In genomic region chr4:72641611-72642010, GRCh38 we compare ENCODE assay signal across 29 cellular contexts.
"Had no signal": no experiment of that assay in that cellular context is flagged by ENCODE, and none has a peak within 500 bp of the region (broad histone marks: within the 10 kb centered on the region; RNA-seq: fewer than 3 reads in every experiment).

No MANE protein-coding gene starts in this region.

- H3K9me3 Mint-ChIP-seq: activated CD4-positive, alpha-beta memory T cell treated with anti-CD3 and anti-CD28 coated beads, Interleukin-2, amount 10 ng/mL, durations not matched to agents 7 days and 5 days; activated naive CD4-positive, alpha-beta T cell treated with anti-CD3 and anti-CD28 coated beads, Interleukin-2, amount 50 U/mL, for 24 hours; activated T-cell treated with anti-CD3 and anti-CD28 coated beads, Interleukin-2, amount 50 U/mL, for 24 hours; activated T-helper 17 cell treated with anti-CD3 and anti-CD28 coated beads, Interleukin-2, amount 50 U/mL, for 72 hours had no signal

- H3K27me3 ChIP-seq: ovary, suprapubic skin, tibial artery, upper lobe of right lung had no signal

- H3K4me1 Mint-ChIP-seq: activated CD4-positive, alpha-beta memory T cell treated with anti-CD3 and anti-CD28 coated beads, Interleukin-2, amount 10 ng/mL, durations not matched to agents 7 days and 5 days; activated CD4-positive, alpha-beta T cell treated with anti-CD3 and anti-CD28 coated beads, Interleukin-2, amount 10 ng/mL, durations not matched to agents 7 days and 5 days; activated naive CD4-positive, alpha-beta T cell treated with anti-CD3 and anti-CD28 coated beads, Interleukin-2, amount 50 U/mL, for 24 hours; activated T-helper 17 cell treated with anti-CD3 and anti-CD28 coated beads, Interleukin-2, amount 50 U/mL, for 72 hours; naive B cell; T-helper 17 cell; WTC11 had no signal

- ATAC-seq: activated T-helper 17 cell treated with anti-CD3 and anti-CD28 coated beads, Interleukin-2, amount 50 U/mL, for 72 hours; effector memory CD8-positive, alpha-beta T cell; left cardiac atrium; left ventricle myocardium superior; sciatic nerve; T-helper 17 cell; upper lobe of right lung; WTC11 had no signal

- H3K4me3 ChIP-seq: ovary, smooth muscle cell, suprapubic skin, tibial artery, upper lobe of right lung had no signal

- H3K4me3 Mint-ChIP-seq: activated CD4-positive, alpha-beta memory T cell treated with anti-CD3 and anti-CD28 coated beads, Interleukin-2, amount 10 ng/mL, durations not matched to agents 7 days and 5 days; activated CD4-positive, alpha-beta T cell treated with anti-CD3 and anti-CD28 coated beads, Interleukin-2, amount 10 ng/mL, durations not matched to agents 7 days and 5 days; activated naive CD4-positive, alpha-beta T cell treated with anti-CD3 and anti-CD28 coated beads, Interleukin-2, amount 50 U/mL, for 24 hours; activated T-cell treated with anti-CD3 and anti-CD28 coated beads, Interleukin-2, amount 50 U/mL, for 24 hours; activated T-helper 17 cell treated with anti-CD3 and anti-CD28 coated beads, Interleukin-2, amount 50 U/mL, for 72 hours; effector memory CD8-positive, alpha-beta T cell; naive B cell; T-helper 17 cell; WTC11 had no signal

- H3K36me3 Mint-ChIP-seq: activated naive CD4-positive, alpha-beta T cell treated with anti-CD3 and anti-CD28 coated beads, Interleukin-2, amount 50 U/mL, for 24 hours; naive B cell had no signal

- H3K36me3 ChIP-seq: ovary, suprapubic skin, tibial artery, upper lobe of right lung had no signal

- DNase-seq: activated CD4-positive, alpha-beta memory T cell treated with anti-CD3 and anti-CD28 coated beads, Interleukin-2, amount 10 ng/mL, durations not matched to agents 7 days and 5 days; activated CD4-positive, alpha-beta T cell treated with anti-CD3 and anti-CD28 coated beads for 1 hour; activated CD4-positive, alpha-beta T cell treated with anti-CD3 and anti-CD28 coated beads, Interleukin-2, amount 10 ng/mL, durations not matched to agents 7 days and 5 days; activated CD8-positive, alpha-beta memory T cell treated with anti-CD3 and anti-CD28 coated beads, Interleukin-2, amount 50 U/mL, for 48 hours; activated gamma-delta T cell treated with Interleukin-2 at 50 U/mL for 16 hours; activated T-cell treated with anti-CD3 and anti-CD28 coated beads, Interleukin-2, amount 50 U/mL, for 24 hours; anterior cingulate cortex; cortex of kidney; effector memory CD8-positive, alpha-beta T cell; foreskin melanocyte; islet precursor cell; left cardiac atrium; left ventricle myocardium superior; naive B cell; ovary; retina; stimulated activated CD4-positive, alpha-beta T cell treated with anti-CD3 and anti-CD28 coated beads, Interleukin-1b, Interleukin-23, amount 100 ng/mL, for 48 hours; stimulated activated CD4-positive, alpha-beta T cell treated with anti-CD3 and anti-CD28 coated beads, Interleukin-4, amount 100 ng/mL, for 4 hours; stimulated activated naive CD4-positive, alpha-beta T cell; T-helper 17 cell; tibial artery; upper lobe of right lung had no signal

- H3K27me3 Mint-ChIP-seq: activated CD4-positive, alpha-beta memory T cell treated with anti-CD3 and anti-CD28 coated beads, Interleukin-2, amount 10 ng/mL, durations not matched to agents 7 days and 5 days; activated CD4-positive, alpha-beta T cell treated with anti-CD3 and anti-CD28 coated beads, Interleukin-2, amount 10 ng/mL, durations not matched to agents 7 days and 5 days; activated T-cell treated with anti-CD3 and anti-CD28 coated beads, Interleukin-2, amount 50 U/mL, for 24 hours; activated T-helper 17 cell treated with anti-CD3 and anti-CD28 coated beads, Interleukin-2, amount 50 U/mL, for 72 hours; effector memory CD8-positive, alpha-beta T cell; naive B cell; progenitor cell of endocrine pancreas; T-helper 17 cell had no signal
